In genomic region chr20:38057351-38057972, GRCh38 we compare ENCODE assay signal across 7 cellular contexts. TPM values are rescaled to one million over a fixed set of nuclear protein-coding genes. Genes with fewer than 3 reads are reported as not detected.
A peak's percentile ranks its signal among the peaks of the same experiment; 100 is the strongest.
DNase-seq lines count a peak whose midpoint lies in the region; ATAC-seq and TF ChIP-seq lines count a peak whose summit lies in the region.

No MANE protein-coding gene starts in this region.

- H3K27me3 ChIP-seq in OCI-LY1 (ENCODE audit: insufficient read depth, low read length): no peaks in the 10 kb centered on the region

- H3F3A ChIP-seq in OCI-LY1 (ENCODE audit: insufficient read depth, low read length): peaks cover 4% of the 10 kb centered on the region; the same call in 1 of the 2 replicates

- ATAC-seq in GM18498 (IDR thresholded peaks at IDR 0.05; ENCODE audit: unreplicated experiment): peak; percentile 71

- H3K9me3 ChIP-seq in OCI-LY1 (ENCODE audit: low read length): no peaks in the 10 kb centered on the region

- no peak overlapping the region for H3K4me2 ChIP-seq in OCI-LY1 (ENCODE audit: low read length)

- no peaks in the 10 kb centered on the region for H3K4me1 ChIP-seq in OCI-LY1 (ENCODE audit: insufficient read depth, low read length, severe bottlenecking)

- H4K20me1 ChIP-seq in OCI-LY1 (ENCODE audit: insufficient read depth, low read length): no peaks in the 10 kb centered on the region

- H3K9me2 ChIP-seq in OCI-LY1 (ENCODE audit: low read depth, low read length): no peaks in the 10 kb centered on the region

- peak; percentile 95 for TF ChIP-seq CTCF in OCI-LY1 (IDR thresholded peaks at IDR 0.05; ENCODE audit: low read length)
- peak; percentile 94 for TF ChIP-seq CTCF in epithelial cell of proximal tubule (conservative IDR thresholded peaks at IDR 0.05; ENCODE audit: low read depth, low read length)

- peak in 69 of 76 experiments; percentile 10 to 86 (median 58) for DNase-seq in HUDEP-2 (lab: John Stamatoyannopoulos, UW; ENCODE audit: unreplicated experiment in 76 of 76)
- peak; percentile 77 for DNase-seq in activated CD8-positive, alpha-beta memory T cell treated with anti-CD3 and anti-CD28 coated beads, Interleukin-2, amount 50 U/mL, for 4 hours
- DNase-seq in epithelial cell of proximal tubule (ENCODE audit: low read depth): no peak
- DNase-seq in myocyte (ENCODE audit: low read depth): peak; percentile 87
- DNase-seq in stimulated activated CD8-positive, alpha-beta memory T cell treated with anti-CD3 and anti-CD28 coated beads, Interleukin-7, amount 100 ng/mL, for 48 hours (ENCODE audit: extremely low read depth in 1 of 2, low read depth in 1 of 2): peak; percentile 31 to 55

- no peak overlapping the region for H2AFZ ChIP-seq in OCI-LY1 (ENCODE audit: low read length)

- H3K4me3 ChIP-seq in OCI-LY1 (ENCODE audit: low read depth, low read length, poor library complexity, severe bottlenecking) (no peak overlapping the region), epithelial cell of proximal tubule (ENCODE audit: low read depth, low read length) (no peak overlapping the region)

- no peak overlapping the region for H3K9ac ChIP-seq in OCI-LY1 (ENCODE audit: low read length)

- peaks cover 82% of the 10 kb centered on the region for H3K36me3 ChIP-seq in OCI-LY1 (ENCODE audit: insufficient read depth, low read length)

- H3K79me2 ChIP-seq in OCI-LY1 (ENCODE audit: insufficient read depth, low read length): peaks cover 20% of the 10 kb centered on the region

- H3K27ac ChIP-seq in OCI-LY1 (ENCODE audit: low read depth, low read length, poor library complexity, severe bottlenecking): no peak overlapping the region

RNA-seq across cellular contexts. Expression of gene RPRD1B, which starts 23.9 kb away (rescaled TPM):
- 13.0 and 19.9 TPM in 2 replicates for total RNA-seq in epithelial cell of proximal tubule
- total RNA-seq in myocyte: 24.2 and 24.3 TPM in 2 replicates
- polyA plus RNA-seq in myocyte (2012): 15.0 TPM

RNA-seq across cellular contexts. Expression of gene TTI1, which starts 24.2 kb away (rescaled TPM):
- total RNA-seq in epithelial cell of proximal tubule (14.3 and 29.2 TPM in 2 replicates), myocyte (20.0 and 21.8 TPM in 2 replicates)
- polyA plus RNA-seq in myocyte (2012): 10.2 TPM
